8 cellular contexts compared by ENCODE assay signal in the genomic region with DNA sequence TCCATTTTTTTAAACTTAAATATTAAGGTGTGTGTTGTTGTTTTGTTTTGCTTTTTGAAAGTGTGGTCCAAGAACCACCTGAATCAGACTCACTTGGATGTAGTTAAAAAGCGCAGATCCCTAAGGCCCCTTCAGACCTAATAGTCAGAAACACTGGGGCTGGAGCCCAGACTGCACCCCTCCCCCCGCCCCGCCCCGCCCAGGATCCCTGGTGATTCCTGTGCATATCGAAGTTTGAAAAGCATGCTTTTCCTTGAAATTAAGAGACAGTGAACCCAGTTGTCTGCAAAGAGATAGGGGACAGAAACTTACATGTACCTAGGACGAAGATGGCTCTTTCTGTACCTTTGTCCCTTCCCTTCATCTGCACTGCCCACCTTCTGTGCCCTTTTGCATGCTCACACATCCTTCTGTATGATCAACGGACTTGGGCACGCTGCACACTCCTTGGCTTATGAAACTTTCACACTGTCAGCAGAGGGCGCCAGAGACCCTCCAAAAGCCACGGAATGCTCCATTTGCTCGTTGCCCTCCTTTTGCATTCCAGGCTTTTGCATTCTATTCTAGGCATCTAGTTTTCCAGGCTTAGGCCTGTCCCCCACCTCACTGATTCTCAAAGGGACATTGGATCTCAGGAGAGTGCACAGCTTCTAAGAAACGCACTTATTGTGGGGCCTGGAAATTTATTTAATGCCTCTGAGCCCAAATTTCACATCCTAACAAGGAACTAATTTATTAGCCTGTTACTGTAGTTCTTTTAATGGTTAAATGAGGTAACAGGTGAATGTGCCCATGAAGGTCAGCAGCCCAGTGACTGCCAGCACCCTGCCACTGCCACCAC. TPM values are rescaled to one million over a fixed set of nuclear protein-coding genes. Genes with fewer than 3 reads are reported as not detected.
DNase-seq lines count a peak whose midpoint lies in the region; ATAC-seq, FAIRE-seq and TF ChIP-seq lines count a peak whose summit lies in the region.

No MANE protein-coding gene starts in this region.

- H3K9me3 ChIP-seq in DOHH2 (ENCODE audit: control insufficient read depth, insufficient read depth, low read length) (no peaks in the 10 kb centered on the region), MG63 (peaks cover 17% of the 10 kb centered on the region)

- H3K27me3 ChIP-seq in DOHH2 (ENCODE audit: control insufficient read depth, low read length) (no peaks in the 10 kb centered on the region), MG63 (no peaks in the 10 kb centered on the region)

- H3K36me3 ChIP-seq in DOHH2 (ENCODE audit: control insufficient read depth, low read length), result no peaks in the 10 kb centered on the region
- no peaks in the 10 kb centered on the region for H3K36me3 ChIP-seq in MG63

- intact Hi-C loops in Right ventricle myocardium superior (cut with DNase I), result loop anchor here (1.0 to 5.0 kb wide), 2 partner anchors 189 to 281 kb away; no protein-coding TSS in a partner anchor

- H3F3A ChIP-seq in DOHH2 (ENCODE audit: control insufficient read depth, insufficient read depth), result 0 out of 2 replicates have a peak, but pooled peaks cover 6% of the 10 kb centered on the region

- DNase-seq in MG63 (peak; percentile 63), SK-N-DZ (ENCODE audit: low spot score) (peak; percentile 46), Right ventricle myocardium superior (peak; percentile 80), pons (ENCODE audit: low spot score) (peak; percentile 79), urothelium cell line (ENCODE audit: low spot score) (peak; percentile 71)
- peak; percentile 76 for DNase-seq in activated naive CD4-positive, alpha-beta T cell treated with anti-CD3 and anti-CD28 coated beads, Interleukin-2, amount 50 U/mL, for 16 hours

- no peaks in the 10 kb centered on the region for H4K20me1 ChIP-seq in DOHH2 (ENCODE audit: control insufficient read depth, insufficient read depth, low read depth, low read length)

- H3K4me1 ChIP-seq in DOHH2 (ENCODE audit: control insufficient read depth, low read length), result peaks cover 39% of the 10 kb centered on the region

- peak; percentile 91 for ATAC-seq in Right ventricle myocardium superior (ENCODE audit: poor library complexity)
- ATAC-seq in GM18502 (IDR thresholded peaks at IDR 0.05; ENCODE audit: poor library complexity, unreplicated experiment), result no peak

- H3K4me3 ChIP-seq in DOHH2 (ENCODE audit: low read length), result no peak overlapping the region
- H3K4me3 ChIP-seq in MG63, result no peak overlapping the region

- H3K4me2 ChIP-seq in DOHH2 (ENCODE audit: low read length), result no peak overlapping the region

- FAIRE-seq in urothelium cell line (lab: Jason Lieb, UNC), result peak; percentile 9

- no peaks in the 10 kb centered on the region for H3K79me2 ChIP-seq in DOHH2 (ENCODE audit: control insufficient read depth, low read length)

- no peaks in the 10 kb centered on the region for H3K9me2 ChIP-seq in DOHH2 (replicated peaks; ENCODE audit: control insufficient read depth, low read length)

- no peak overlapping the region for H3K27ac ChIP-seq in DOHH2 (ENCODE audit: low read depth, low read length)

- TF ChIP-seq CTCF in DOHH2 (IDR thresholded peaks at IDR 0.05; ENCODE audit: low read depth, low read length, poor library complexity, severe bottlenecking), result peak; percentile 89

RNA-seq across cellular contexts. Expression of gene SLC14A1, which starts 32.8 kb away (rescaled TPM):
- total RNA-seq in MG63 (2014; rRNA removed; shearing (Covaris generic); ENCODE audit: low replicate concordance), result 35.8 and 40.0 TPM in 2 replicates
- not detected in 2 replicates for polyA plus RNA-seq in SK-N-DZ (2014; cell fraction: cytosol; rRNA removed)
- not detected in 2 replicates for polyA plus RNA-seq in SK-N-DZ (2014; cell fraction: nucleus; rRNA removed)
- total RNA-seq in Right ventricle myocardium superior, result 32.8 TPM
